Comparison of ENCODE assay signal across 24 cellular contexts in genomic region chr4:3518941-3519340, GRCh38. TPM values are rescaled to one million over a fixed set of nuclear protein-coding genes. Genes with fewer than 3 reads are reported as not detected.
"Had no signal": no experiment of that assay in that cellular context is flagged by ENCODE, and none has a peak within 500 bp of the region (broad histone marks: within the 10 kb centered on the region; RNA-seq: fewer than 3 reads in every experiment).

No MANE protein-coding gene starts in this region.

- H3K9me3 Mint-ChIP-seq: activated CD8-positive, alpha-beta T cell treated with anti-CD3 and anti-CD28 coated beads for 36 hours; activated naive CD8-positive, alpha-beta T cell treated with anti-CD3 and anti-CD28 coated beads for 36 hours; activated T-cell treated with anti-CD3 and anti-CD28 coated beads, Interleukin-2, amount 50 U/mL, for 72 hours; dendritic cell treated with granulocyte-macrophage colony-stimulating factor and Interleukin-4, amounts not matched to agents 40 ng/mL and 50 ng/mL, for 4 days; endodermal cell; memory B cell; nephron had no signal

- H3K4me1 ChIP-seq: esophagus muscularis mucosa, foreskin keratinocyte, SJSA1, testis had no signal

- H3K27me3 ChIP-seq: esophagus muscularis mucosa, foreskin keratinocyte, neutrophil, SJSA1, testis had no signal

- H3K4me1 Mint-ChIP-seq: activated naive CD8-positive, alpha-beta T cell treated with anti-CD3 and anti-CD28 coated beads for 36 hours; endodermal cell; memory B cell had no signal

- H3K27ac Mint-ChIP-seq: activated CD8-positive, alpha-beta T cell treated with anti-CD3 and anti-CD28 coated beads for 36 hours; activated naive CD8-positive, alpha-beta T cell treated with anti-CD3 and anti-CD28 coated beads for 36 hours; activated T-cell treated with anti-CD3 and anti-CD28 coated beads, Interleukin-2, amount 50 U/mL, for 72 hours; dendritic cell treated with granulocyte-macrophage colony-stimulating factor and Interleukin-4, amounts not matched to agents 40 ng/mL and 50 ng/mL, for 4 days; endodermal cell; memory B cell; nephron; progenitor cell of endocrine pancreas had no signal

- H3K4me3 ChIP-seq: esophagus muscularis mucosa, SJSA1, testis had no signal

- H3K4me3 Mint-ChIP-seq: activated CD8-positive, alpha-beta T cell treated with anti-CD3 and anti-CD28 coated beads for 36 hours; activated naive CD8-positive, alpha-beta T cell treated with anti-CD3 and anti-CD28 coated beads for 36 hours; activated T-cell treated with anti-CD3 and anti-CD28 coated beads, Interleukin-2, amount 50 U/mL, for 72 hours; dendritic cell treated with granulocyte-macrophage colony-stimulating factor and Interleukin-4, amounts not matched to agents 40 ng/mL and 50 ng/mL, for 4 days; endodermal cell; memory B cell; nephron had no signal

- H3K9me3 ChIP-seq: esophagus muscularis mucosa, neutrophil, SJSA1, testis had no signal

- H3K27me3 Mint-ChIP-seq: activated CD8-positive, alpha-beta T cell treated with anti-CD3 and anti-CD28 coated beads for 36 hours; activated naive CD8-positive, alpha-beta T cell treated with anti-CD3 and anti-CD28 coated beads for 36 hours; dendritic cell treated with granulocyte-macrophage colony-stimulating factor and Interleukin-4, amounts not matched to agents 40 ng/mL and 50 ng/mL, for 4 days; memory B cell; progenitor cell of endocrine pancreas had no signal

- DNase-seq: activated CD4-positive, alpha-beta T cell treated with anti-CD3 and anti-CD28 coated beads, Interleukin-2, amount 50 U/mL, for 1 hour; activated CD8-positive, alpha-beta T cell treated with anti-CD3 and anti-CD28 coated beads for 36 hours; activated naive CD4-positive, alpha-beta T cell; activated naive CD8-positive, alpha-beta T cell treated with anti-CD3 and anti-CD28 coated beads for 36 hours; activated T-cell treated with anti-CD3 and anti-CD28 coated beads for 4 hours; amniotic stem cell; central memory CD4-positive, alpha-beta T cell; endodermal cell; foreskin keratinocyte; stimulated activated CD4-positive, alpha-beta T cell treated with anti-CD3 and anti-CD28 coated beads, Interleukin-2, amount 100 ng/mL, for 48 hours; stimulated activated naive CD8-positive, alpha-beta T cell treated with anti-CD3 and anti-CD28 coated beads, Interleukin-15, Interleukin-2, amounts not matched to agents 100 U/mL and 50 U/mL, for 24 hours; T-helper 2 cell; testis; trophoblast cell had no signal

- ATAC-seq: activated CD8-positive, alpha-beta T cell treated with anti-CD3 and anti-CD28 coated beads for 36 hours; activated T-cell treated with anti-CD3 and anti-CD28 coated beads, Interleukin-2, amount 50 U/mL, for 72 hours; foreskin keratinocyte; stimulated activated naive CD8-positive, alpha-beta T cell treated with anti-CD3 and anti-CD28 coated beads, Interleukin-15, Interleukin-2, amounts not matched to agents 100 U/mL and 50 U/mL, for 24 hours had no signal

- H3K36me3 Mint-ChIP-seq: activated naive CD8-positive, alpha-beta T cell treated with anti-CD3 and anti-CD28 coated beads for 36 hours had no signal

- H3K27ac ChIP-seq: esophagus muscularis mucosa, foreskin keratinocyte, neutrophil, SJSA1, testis had no signal

RNA-seq across cellular contexts. Expression of gene DOK7, which starts 55.8 kb away (rescaled TPM):
- total RNA-seq: activated CD8-positive, alpha-beta T cell treated with anti-CD3 and anti-CD28 coated beads for 36 hours; activated naive CD8-positive, alpha-beta T cell treated with anti-CD3 and anti-CD28 coated beads for 36 hours; activated T-cell treated with anti-CD3 and anti-CD28 coated beads, Interleukin-2, amount 50 U/mL, for 72 hours; glomerular endothelial cell; osteocyte; progenitor cell of endocrine pancreas had no signal
